Comparison of ENCODE assay signal across 8 cellular contexts in genomic region chr19:37251308-37252229, GRCh38. TPM values are rescaled to one million over a fixed set of nuclear protein-coding genes. Genes with fewer than 3 reads are reported as not detected.
DNase-seq lines count a peak whose midpoint lies in the region; ATAC-seq and TF ChIP-seq lines count a peak whose summit lies in the region.

No MANE protein-coding gene starts in this region.

- H3K9me3 ChIP-seq in esophagus (ENCODE audit: control insufficient read depth in 2 of 2, insufficient read depth in 1 of 2, low read depth in 1 of 2, low read length in 1 of 2) = peaks cover 4 to 26% of the 10 kb centered on the region in 2 donors

- H3K4me3 ChIP-seq in esophagus (ENCODE audit: low read depth in 1 of 2, low read length in 2 of 2) (peak overlapping the region; percentile 74 to 93), urinary bladder (ENCODE audit: low read depth, low read length) (peak overlapping the region; percentile 66)

- no peaks in the 10 kb centered on the region for H3K36me3 ChIP-seq in esophagus (ENCODE audit: control insufficient read depth in 2 of 2, insufficient read depth in 2 of 2, low read length in 1 of 2)
- no peaks in the 10 kb centered on the region for H3K36me3 ChIP-seq in urinary bladder (ENCODE audit: insufficient read depth)

- H3K27ac Mint-ChIP-seq in activated B cell treated with CpG ODN at 0.5 μM for 24 hours = peak overlapping the region; percentile 68

- DNase-seq in NCI-H526 (lab: John Stamatoyannopoulos, UW) (peak; percentile 60), NCI-H526 treated with DMSO at 0.1 percent for 48 hours (lab: John Stamatoyannopoulos, UW) (no peak), NCI-H2029 treated with DMSO at 0.1 percent for 48 hours (lab: John Stamatoyannopoulos, UW) (peak; percentile 87), activated B cell treated with CpG ODN at 0.5 μM for 24 hours (peak; percentile 64), myocyte (ENCODE audit: low read depth) (peak; percentile 78), mesenteric fat pad (ENCODE audit: low spot score) (no peak)

- peaks cover 34% of the 10 kb centered on the region for H3K9me3 Mint-ChIP-seq in activated B cell treated with CpG ODN at 0.5 μM for 24 hours

- H3K4me1 Mint-ChIP-seq in activated B cell treated with CpG ODN at 0.5 μM for 24 hours = peaks cover 10% of the 10 kb centered on the region

- POLR2A ChIA-PET in activated B cell treated with CpG ODN at 0.5 μM for 24 hours (lab: Charles Lee) = interaction anchor here (0.6 to 1.0 kb wide), 4 partner anchors 24 to 66 kb away, joined by 3 to 10 read pairs (median 4); no protein-coding TSS in a partner anchor

- H3K4me3 Mint-ChIP-seq in activated B cell treated with CpG ODN at 0.5 μM for 24 hours = peak overlapping the region; percentile 88

- ATAC-seq in activated B cell treated with CpG ODN at 0.5 μM for 24 hours (ENCODE audit: low read depth) = peak; percentile 99

- 4% methylated on average over 39 of the region's 39 CpGs for WGBS in esophagus, 2 donors
- 5% methylated on average over 39 of the region's 39 CpGs for WGBS in urinary bladder

- no peaks in the 10 kb centered on the region for H3K27me3 ChIP-seq in esophagus (ENCODE audit: control insufficient read depth in 1 of 2, insufficient read depth in 2 of 2, low read length in 2 of 2)

- CTCF ChIA-PET in activated B cell treated with CpG ODN at 0.5 μM for 24 hours (lab: Charles Lee) = no interaction called here

- H3K27me3 Mint-ChIP-seq in activated B cell treated with CpG ODN at 0.5 μM for 24 hours = no peaks in the 10 kb centered on the region

- peaks cover 36% of the 10 kb centered on the region for H3K36me3 Mint-ChIP-seq in activated B cell treated with CpG ODN at 0.5 μM for 24 hours (ENCODE audit: low read depth)

- H3K4me1 ChIP-seq in esophagus (ENCODE audit: control insufficient read depth in 2 of 2, insufficient read depth in 2 of 2, low read length in 1 of 2) (no peaks in the 10 kb centered on the region), urinary bladder (ENCODE audit: insufficient read depth) (no peaks in the 10 kb centered on the region)

- peak overlapping the region in 1 of 2 donors; percentile 76 for H3K27ac ChIP-seq in esophagus (ENCODE audit: low read depth in 2 of 2, low read length in 1 of 2)
- no peak overlapping the region for H3K27ac ChIP-seq in urinary bladder (ENCODE audit: low read depth)

- no peak for TF ChIP-seq CTCF in activated B cell treated with CpG ODN at 0.5 μM for 24 hours (IDR thresholded peaks at IDR 0.05)

- intact Hi-C loops in activated B cell treated with CpG ODN at 0.5 μM for 24 hours (cut with micrococcal nuclease) = no loop called here

RNA-seq across cellular contexts. Expression of gene ZNF383, which starts 33.6 kb away (rescaled TPM):
- total RNA-seq in activated B cell treated with CpG ODN at 0.5 μM for 24 hours (19.9 and 25.5 TPM in 2 replicates), myocyte (5.6 and 9.8 TPM in 2 replicates), urinary bladder (14.9 TPM), mesenteric fat pad (5.7 TPM)
- polyA plus RNA-seq in esophagus (1 to 10 TPM; 3.0 to 3.2 TPM), urinary bladder (5.1 TPM)
- polyA plus RNA-seq in myocyte (2012) = 4.3 TPM

RNA-seq across cellular contexts. Expression of gene ZNF585B, which starts 41.2 kb away (rescaled TPM):
- total RNA-seq in activated B cell treated with CpG ODN at 0.5 μM for 24 hours (17.5 and 18.9 TPM in 2 replicates), myocyte (7.8 and 10.7 TPM in 2 replicates), urinary bladder (32.2 TPM), mesenteric fat pad (11.3 TPM)
- polyA plus RNA-seq in esophagus (1 to 10 TPM; 3.7 to 4.3 TPM), urinary bladder (11.7 TPM)
- 4.8 TPM for polyA plus RNA-seq in myocyte (2012)

Comparison
In these comparisons a context has a peak if more than half of its experiments do, and no peak if none do; other contexts are left out.
1. DNase-seq: peak in NCI-H526 (2 of 2), NCI-H2029 treated with DMSO at 0.1 percent for 48 hours (single experiment), activated B cell treated with CpG ODN at 0.5 μM for 24 hours (single experiment) and myocyte (single experiment); none in NCI-H526 treated with DMSO at 0.1 percent for 48 hours (single experiment) and mesenteric fat pad (single experiment).